Comparison of ENCODE assay signal across 11 cellular contexts in the genomic region with DNA sequence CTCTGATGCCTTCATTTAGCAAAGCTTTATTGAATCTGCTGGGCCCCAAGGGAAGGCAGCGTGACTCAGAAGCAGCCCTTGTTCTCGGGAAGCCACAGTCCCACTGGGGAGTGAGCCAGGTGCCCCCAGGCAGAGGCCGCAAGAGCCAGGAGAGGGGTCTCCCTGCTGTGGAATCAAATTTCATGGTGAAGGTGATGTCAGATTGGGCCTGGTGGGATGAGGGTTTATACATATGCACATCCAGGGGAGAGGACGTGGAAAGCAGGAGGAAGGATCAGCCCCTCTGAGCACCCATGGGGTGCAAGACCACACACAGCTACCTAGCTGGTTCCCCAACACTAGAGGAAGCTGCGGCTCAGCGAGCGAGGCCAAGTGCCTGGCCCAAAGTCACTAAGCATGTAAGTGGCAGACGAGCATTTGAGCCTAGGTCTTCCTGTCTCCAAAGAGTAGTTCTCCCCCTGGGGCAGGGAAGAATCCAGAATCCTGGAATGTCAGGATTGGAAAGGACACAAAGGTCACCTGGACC. TPM values are rescaled to one million over a fixed set of nuclear protein-coding genes. Genes with fewer than 3 reads are reported as not detected.
DNase-seq lines count a peak whose midpoint lies in the region; ATAC-seq and TF ChIP-seq lines count a peak whose summit lies in the region.
"Had no signal": no experiment of that assay in that cellular context is flagged by ENCODE, and none has a peak within 500 bp of the region (broad histone marks: within the 10 kb centered on the region; RNA-seq: fewer than 3 reads in every experiment).

No MANE protein-coding gene starts in this region.

- intact Hi-C loops in CD14-positive monocyte (cut with micrococcal nuclease) = no loop called here
- intact Hi-C loops in activated T-helper 1 cell treated with anti-CD3 and anti-CD28 coated beads, Interleukin-12 subunit alpha, Interleukin-12 subunit beta, Interleukin-2, Interleukin-4 antibody, amounts not matched to agents 30 ng/mL and 10 ng/mL and 1 ng/mL, durations not matched to agents 14 hours and 24 hours and 36 hours (cut with micrococcal nuclease) = no loop called here
- intact Hi-C loops in sigmoid colon (cut with DNase I) = loop anchor here (5.0 kb wide), 2 partner anchors 46 to 171 kb away; a partner anchor contains a TSS

- peaks cover 0 to 2% (median 0%) of the 10 kb centered on the region in 7 donors for H3K9me3 Mint-ChIP-seq in CD14-positive monocyte
- H3K9me3 Mint-ChIP-seq in activated T-helper 1 cell treated with anti-CD3 and anti-CD28 coated beads, Interleukin-12 subunit alpha, Interleukin-12 subunit beta, Interleukin-2, Interleukin-4 antibody, amounts not matched to agents 30 ng/mL and 10 ng/mL and 1 ng/mL, durations not matched to agents 14 hours and 24 hours and 36 hours = no peaks in the 10 kb centered on the region
- H3K9me3 Mint-ChIP-seq: activated naive CD4-positive, alpha-beta T cell treated with anti-CD3 and anti-CD28 coated beads, Interleukin-2, amount 50 U/mL, for 24 hours had no signal

- peak overlapping the region in 1 of 2 experiments; percentile 82 for H2BK12ac ChIP-seq in mesenchymal stem cell (ENCODE audit: low read length in 2 of 2)

- H3K4me3 ChIP-seq in mesenchymal stem cell (ENCODE audit: insufficient read depth in 1 of 2, low read depth in 1 of 2, low read length in 2 of 2) (no peak overlapping the region), sigmoid colon (no peak overlapping the region)

- peaks cover 0 to 4% of the 10 kb centered on the region in 2 experiments for H3K36me3 ChIP-seq in mesenchymal stem cell (ENCODE audit: control insufficient read depth in 1 of 2, insufficient read depth in 2 of 2, low read depth in 1 of 2, low read length in 2 of 2)
- H3K36me3 ChIP-seq in sigmoid colon = no peaks in the 10 kb centered on the region
- H3K36me3 ChIP-seq: HAP-1 had no signal

- TF ChIP-seq CTCF in CD14-positive monocyte (IDR thresholded peaks at IDR 0.05) (no peak), sigmoid colon (IDR thresholded peaks at IDR 0.05) (no peak)

- H3K36me3 Mint-ChIP-seq in CD14-positive monocyte = peaks cover 0 to 3% of the 10 kb centered on the region in 2 donors
- no peaks in the 10 kb centered on the region for H3K36me3 Mint-ChIP-seq in activated T-helper 1 cell treated with anti-CD3 and anti-CD28 coated beads, Interleukin-12 subunit alpha, Interleukin-12 subunit beta, Interleukin-2, Interleukin-4 antibody, amounts not matched to agents 30 ng/mL and 10 ng/mL and 1 ng/mL, durations not matched to agents 14 hours and 24 hours and 36 hours (ENCODE audit: low read depth)
- H3K36me3 Mint-ChIP-seq: activated naive CD4-positive, alpha-beta T cell treated with anti-CD3 and anti-CD28 coated beads, Interleukin-2, amount 50 U/mL, for 24 hours had no signal

- H2AK5ac ChIP-seq in mesenchymal stem cell (ENCODE audit: low read length, severe bottlenecking) = peak overlapping the region; percentile 41

- peak overlapping the region in 1 of 2 experiments; percentile 54 for H3K4ac ChIP-seq in mesenchymal stem cell (ENCODE audit: low read depth in 1 of 2, low read length in 2 of 2)

- no peak overlapping the region for H3K18ac ChIP-seq in mesenchymal stem cell (ENCODE audit: low read depth in 1 of 2, low read length in 2 of 2)

- H3K4me1 Mint-ChIP-seq in CD14-positive monocyte = peaks cover 40% of the 10 kb centered on the region
- H3K4me1 Mint-ChIP-seq in activated T-helper 1 cell treated with anti-CD3 and anti-CD28 coated beads, Interleukin-12 subunit alpha, Interleukin-12 subunit beta, Interleukin-2, Interleukin-4 antibody, amounts not matched to agents 30 ng/mL and 10 ng/mL and 1 ng/mL, durations not matched to agents 14 hours and 24 hours and 36 hours (ENCODE audit: low read depth) = no peaks in the 10 kb centered on the region

- no peak overlapping the region for H2AFZ ChIP-seq in mesenchymal stem cell (ENCODE audit: low read depth, low read length)

- no peak overlapping the region for H3K23ac ChIP-seq in mesenchymal stem cell (ENCODE audit: low read length in 2 of 2)

- peaks cover 43% of the 10 kb centered on the region for H3K4me1 ChIP-seq in mesenchymal stem cell (ENCODE audit: control insufficient read depth, insufficient read depth, low read depth, low read length)
- H3K4me1 ChIP-seq in sigmoid colon = peaks cover 0 to 22% (median 19%) of the 10 kb centered on the region in 4 donors

- H2BK120ac ChIP-seq in mesenchymal stem cell (ENCODE audit: low read depth, low read length) = no peak overlapping the region

- no peak overlapping the region for H2BK15ac ChIP-seq in mesenchymal stem cell (ENCODE audit: low read depth, poor library complexity, severe bottlenecking)

- H3K27me3 Mint-ChIP-seq in CD14-positive monocyte (ENCODE audit: low read depth in 3 of 3) = peaks cover 0 to 5% (median 2%) of the 10 kb centered on the region in 3 donors
- peaks cover 33% of the 10 kb centered on the region for H3K27me3 Mint-ChIP-seq in activated T-helper 1 cell treated with anti-CD3 and anti-CD28 coated beads, Interleukin-12 subunit alpha, Interleukin-12 subunit beta, Interleukin-2, Interleukin-4 antibody, amounts not matched to agents 30 ng/mL and 10 ng/mL and 1 ng/mL, durations not matched to agents 14 hours and 24 hours and 36 hours (ENCODE audit: insufficient read depth)

- TF ChIP-seq POLR2A in sigmoid colon (IDR thresholded peaks at IDR 0.05) = no peak

- H3K27ac ChIP-seq in mesenchymal stem cell (ENCODE audit: low read length, poor library complexity, severe bottlenecking) (peak overlapping the region; percentile 54), sigmoid colon (peak overlapping the region in 2 of 4 donors; percentile 72 to 82)

- H3K27me3 ChIP-seq in mesenchymal stem cell (ENCODE audit: control insufficient read depth in 1 of 2, insufficient read depth in 1 of 2, low read length in 2 of 2) (no peaks in the 10 kb centered on the region), sigmoid colon (no peaks in the 10 kb centered on the region)

- peak overlapping the region in 3 of 7 donors; percentile 14 to 37 (median 15) for H3K27ac Mint-ChIP-seq in CD14-positive monocyte
- H3K27ac Mint-ChIP-seq in activated T-helper 1 cell treated with anti-CD3 and anti-CD28 coated beads, Interleukin-12 subunit alpha, Interleukin-12 subunit beta, Interleukin-2, Interleukin-4 antibody, amounts not matched to agents 30 ng/mL and 10 ng/mL and 1 ng/mL, durations not matched to agents 14 hours and 24 hours and 36 hours = no peak overlapping the region
- H3K27ac Mint-ChIP-seq: activated naive CD4-positive, alpha-beta T cell treated with anti-CD3 and anti-CD28 coated beads, Interleukin-2, amount 50 U/mL, for 24 hours had no signal

- no peak for DNase-seq in CD14-positive monocyte (ENCODE audit: low spot score)
- no peak for DNase-seq in activated T-helper 1 cell treated with anti-CD3 and anti-CD28 coated beads, Interleukin-12 subunit alpha, Interleukin-12 subunit beta, Interleukin-2, Interleukin-4 antibody, amounts not matched to agents 30 ng/mL and 10 ng/mL and 1 ng/mL, durations not matched to agents 14 hours and 24 hours and 36 hours (ENCODE audit: low spot score)
- peak; percentile 28 for DNase-seq in mesenchymal stem cell
- no peak for DNase-seq in sigmoid colon
- no peak for DNase-seq in effector CD4-positive, alpha-beta T cell
- DNase-seq: DMS79 had no signal

- H4K8ac ChIP-seq in mesenchymal stem cell (ENCODE audit: low read length) = no peak overlapping the region

- no peak overlapping the region for H3K9ac ChIP-seq in mesenchymal stem cell (ENCODE audit: low read length)

- H3K4me2 ChIP-seq in mesenchymal stem cell (ENCODE audit: low read length, poor library complexity, severe bottlenecking) = peak overlapping the region; percentile 24

- H2BK5ac ChIP-seq in mesenchymal stem cell (ENCODE audit: low read depth, low read length, poor library complexity, severe bottlenecking) = no peak overlapping the region

- peak overlapping the region in 1 of 2 experiments; percentile 57 for H3K14ac ChIP-seq in mesenchymal stem cell (ENCODE audit: low read length in 2 of 2)

- WGBS in mesenchymal stem cell = 70% methylated on average over 8 of the region's 8 CpGs
- WGBS in sigmoid colon, 2 donors = 53 to 76% methylated on average over 8 of the region's 8 CpGs

- ATAC-seq in HG02759 (IDR thresholded peaks at IDR 0.05; ENCODE audit: unreplicated experiment) = peak; percentile 55
- ATAC-seq in GM21825 (IDR thresholded peaks at IDR 0.05; ENCODE audit: unreplicated experiment) = no peak
- no peak for ATAC-seq in HG03378 (IDR thresholded peaks at IDR 0.05; ENCODE audit: unreplicated experiment)

- H3K79me1 ChIP-seq in mesenchymal stem cell (replicated peaks; ENCODE audit: low read length, poor library complexity, severe bottlenecking) = peaks cover 17% of the 10 kb centered on the region

- TF ChIP-seq EP300 in sigmoid colon (IDR thresholded peaks at IDR 0.05) = no peak

- no peak overlapping the region for H4K91ac ChIP-seq in mesenchymal stem cell (ENCODE audit: low read length)

- peak overlapping the region; percentile 2 to 67 for H3K4me3 Mint-ChIP-seq in CD14-positive monocyte
- peak overlapping the region; percentile 5 for H3K4me3 Mint-ChIP-seq in activated T-helper 1 cell treated with anti-CD3 and anti-CD28 coated beads, Interleukin-12 subunit alpha, Interleukin-12 subunit beta, Interleukin-2, Interleukin-4 antibody, amounts not matched to agents 30 ng/mL and 10 ng/mL and 1 ng/mL, durations not matched to agents 14 hours and 24 hours and 36 hours

- H3K9me3 ChIP-seq in mesenchymal stem cell (ENCODE audit: control insufficient read depth, low read length) = no peaks in the 10 kb centered on the region
- no peaks in the 10 kb centered on the region for H3K9me3 ChIP-seq in sigmoid colon
- H3K9me3 ChIP-seq: HAP-1 had no signal

RNA-seq across cellular contexts. Expression of a gene that starts 2.0 kb away (rescaled TPM):
- polyA plus RNA-seq in CD14-positive monocyte (10 to 100 TPM; 18.0 to 39.6 TPM), sigmoid colon (1 to 10 TPM in 2 of 3 donors, under 1 TPM in 1; 0.69 to 8.4 (median 7.5) TPM)
- total RNA-seq in activated T-helper 1 cell treated with anti-CD3 and anti-CD28 coated beads, Interleukin-12 subunit alpha, Interleukin-12 subunit beta, Interleukin-2, Interleukin-4 antibody, amounts not matched to agents 30 ng/mL and 10 ng/mL and 1 ng/mL, durations not matched to agents 14 hours and 24 hours and 36 hours = not detected in 2 replicates
- polyA plus RNA-seq in mesenchymal stem cell (2013, experiment 1 of 2) = 22.3 TPM
- polyA plus RNA-seq in mesenchymal stem cell (2013, experiment 2 of 2) = 22.9 TPM
- total RNA-seq in sigmoid colon = 10 to 100 TPM; 14.5 to 29.4 (median 20.2) TPM

RNA-seq across cellular contexts. Expression of a gene that starts 32.3 kb away (rescaled TPM):
- polyA plus RNA-seq in CD14-positive monocyte (100 to 1,000 TPM; 604 to 698 TPM), sigmoid colon (1,000 to 10,000 TPM; 2,602 to 4,917 (median 3,303) TPM)
- total RNA-seq in activated T-helper 1 cell treated with anti-CD3 and anti-CD28 coated beads, Interleukin-12 subunit alpha, Interleukin-12 subunit beta, Interleukin-2, Interleukin-4 antibody, amounts not matched to agents 30 ng/mL and 10 ng/mL and 1 ng/mL, durations not matched to agents 14 hours and 24 hours and 36 hours = 1,905 and 1,941 TPM in 2 replicates
- polyA plus RNA-seq in mesenchymal stem cell (2013, experiment 1 of 2) = 1,826 TPM
- 1,787 TPM for polyA plus RNA-seq in mesenchymal stem cell (2013, experiment 2 of 2)
- total RNA-seq in sigmoid colon = 1,000 to 10,000 TPM; 1,532 to 2,212 (median 2,076) TPM

RNA-seq across cellular contexts. Expression of a gene that starts 47.8 kb away (rescaled TPM):
- 1 to 10 TPM; 3.2 to 3.9 TPM for polyA plus RNA-seq in CD14-positive monocyte
- 23.5 and 27.7 TPM in 2 replicates for total RNA-seq in activated T-helper 1 cell treated with anti-CD3 and anti-CD28 coated beads, Interleukin-12 subunit alpha, Interleukin-12 subunit beta, Interleukin-2, Interleukin-4 antibody, amounts not matched to agents 30 ng/mL and 10 ng/mL and 1 ng/mL, durations not matched to agents 14 hours and 24 hours and 36 hours
- 10.8 TPM for polyA plus RNA-seq in mesenchymal stem cell (2013, experiment 1 of 2)
- polyA plus RNA-seq in mesenchymal stem cell (2013, experiment 2 of 2) = 11.1 TPM
- total RNA-seq in sigmoid colon = 10 to 100 TPM; 19.6 to 24.6 (median 21.3) TPM
- 10 to 100 TPM in 1 of 3 donors, 1 to 10 TPM in 2; 8.8 to 17.5 (median 9.0) TPM for polyA plus RNA-seq in sigmoid colon

Comparison
In these comparisons a context has a peak if more than half of its experiments do, and no peak if none do; other contexts are left out.
1. RNA of a gene that starts 2.0 kb away (total RNA-seq): 14.5 to 29.4 TPM in sigmoid colon; not detected in activated T-helper 1 cell treated with anti-CD3 and anti-CD28 coated beads, Interleukin-12 subunit alpha, Interleukin-12 subunit beta, Interleukin-2, Interleukin-4 antibody, amounts not matched to agents 30 ng/mL and 10 ng/mL and 1 ng/mL, durations not matched to agents 14 hours and 24 hours and 36 hours; every median in the first group is over 10 times any median in the second.